Comparison of ENCODE assay signal across 1 cellular context in genomic region chr9:127548352-127548878, GRCh38.
A peak's percentile ranks its signal among the peaks of the same experiment; 100 is the strongest.
TF ChIP-seq lines count a peak whose summit lies in the region.

No MANE protein-coding gene starts in this region.

TF ChIP-seq in Ishikawa, 13 proteins besides CTCF, POLR2A, EP300 and RAD21:
- peak; percentile 43; the same call in 1 of the 2 replicates for TF ChIP-seq REST (IDR thresholded peaks at IDR 0.05; ENCODE audit: low read depth)
- TF ChIP-seq ZBTB7A (IDR thresholded peaks at IDR 0.05; ENCODE audit: low read depth), result no peak
